Comparison of ENCODE assay signal across 7 cellular contexts in genomic region chr12:4909397-4909733, GRCh38. TPM values are rescaled to one million over a fixed set of nuclear protein-coding genes. Genes with fewer than 3 reads are reported as not detected.
DNase-seq lines count a peak whose midpoint lies in the region; ATAC-seq, FAIRE-seq and TF ChIP-seq lines count a peak whose summit lies in the region.

No MANE protein-coding gene starts in this region.

- TF ChIP-seq POLR2A in GM12891 (IDR thresholded peaks at IDR 0.05; ENCODE audit: low read depth, low read length) (no peak), gastrocnemius medialis (IDR thresholded peaks at IDR 0.05) (no peak)

- no peak overlapping the region for H3K27ac ChIP-seq in gastrocnemius medialis

- in situ Hi-C loops in gastrocnemius medialis (cut with MboI; ENCODE audit: low sequenced_read_pairs in 4 of 4): no loop called here

- no peak for FAIRE-seq in GM12891 (lab: Jason Lieb, UNC)

- H3K27me3 ChIP-seq in NT2/D1 (ENCODE audit: insufficient read depth, insufficient read length) (peaks cover 69% of the 10 kb centered on the region), gastrocnemius medialis (peaks cover 52 to 60% (median 53%) of the 10 kb centered on the region in 3 donors)

- H3K4me3 ChIP-seq in NT2/D1 (ENCODE audit: insufficient read length, low read depth) (peak overlapping the region; percentile 68), gastrocnemius medialis (peak overlapping the region; percentile 41 to 55 (median 47))

- H3K36me3 ChIP-seq in NT2/D1 (ENCODE audit: insufficient read depth, insufficient read length, low read length) (no peaks in the 10 kb centered on the region), gastrocnemius medialis (no peaks in the 10 kb centered on the region)

- H3K9me3 ChIP-seq in NT2/D1 (ENCODE audit: insufficient read depth, low read length) (peaks cover 13% of the 10 kb centered on the region; the same call in 1 of the 2 replicates), gastrocnemius medialis (no peaks in the 10 kb centered on the region)

- intact Hi-C loops in gastrocnemius medialis (cut with DNase I; ENCODE audit: low total_unique reads): no loop called here

- H3K9ac ChIP-seq in NT2/D1 (ENCODE audit: insufficient read length, low read depth): peak overlapping the region; percentile 65

- no peak for TF ChIP-seq CTCF in gastrocnemius medialis (IDR thresholded peaks at IDR 0.05 in 4 of 5, conservative IDR thresholded peaks at IDR 0.05 in 1 of 5)

- peak; percentile 30 for DNase-seq in GM12891 (ENCODE audit: insufficient read length, low spot score)
- peak; percentile 27 for DNase-seq in NT2/D1 (ENCODE audit: low read depth, low spot score)
- DNase-seq in germinal center (ENCODE audit: low spot score): peak; percentile 5
- no peak for DNase-seq in gastrocnemius medialis
- DNase-seq in NCI-H526 treated with DMSO at 0.1 percent for 48 hours (lab: John Stamatoyannopoulos, UW): no peak
- no peak for DNase-seq in stimulated activated CD4-positive, alpha-beta T cell treated with anti-CD3 and anti-CD28 coated beads, Interleukin-4, amount 100 ng/mL, for 24 hours

- H3K4me1 ChIP-seq in NT2/D1 (ENCODE audit: insufficient read depth, insufficient read length): peaks cover 4% of the 10 kb centered on the region
- H3K4me1 ChIP-seq in gastrocnemius medialis: peaks cover 12 to 18% of the 10 kb centered on the region in 2 donors

- ATAC-seq in gastrocnemius medialis (no peak), GM18870 (IDR thresholded peaks at IDR 0.05; ENCODE audit: unreplicated experiment) (no peak)

TF ChIP-seq in GM12891, 5 proteins besides CTCF, POLR2A, EP300 and RAD21:
- TF ChIP-seq POU2F2 (IDR thresholded peaks at IDR 0.05; ENCODE audit: low read depth, low read length): no peak
- TF ChIP-seq TAF1 (IDR thresholded peaks at IDR 0.05; ENCODE audit: low read depth, low read length): no peak
- TF ChIP-seq SPI1 (IDR thresholded peaks at IDR 0.05; ENCODE audit: low read depth, low read length): no peak
- no peak for TF ChIP-seq PAX5 (IDR thresholded peaks at IDR 0.05; ENCODE audit: insufficient read depth, low read length, severe bottlenecking)

RNA-seq across cellular contexts. Expression of gene KCNA1, which starts 0.3 kb away (rescaled TPM):
- 1.0 TPM for polyA plus RNA-seq in GM12891 (2012; ENCODE audit: low read depth, missing spikeins)
- not detected for total RNA-seq in gastrocnemius medialis

Comparison
In these comparisons a context has a peak if more than half of its experiments do, and no peak if none do; other contexts are left out.
1. DNase-seq: peak in GM12891 (single experiment), NT2/D1 (single experiment) and germinal center (single experiment); none in gastrocnemius medialis (0 of 2), NCI-H526 treated with DMSO at 0.1 percent for 48 hours (single experiment) and stimulated activated CD4-positive, alpha-beta T cell treated with anti-CD3 and anti-CD28 coated beads, Interleukin-4, amount 100 ng/mL, for 24 hours (single experiment).